In genomic region chr10:132096863-132097478, GRCh38 we compare ENCODE assay signal across 21 cellular contexts. TPM values are rescaled to one million over a fixed set of nuclear protein-coding genes. Genes with fewer than 3 reads are reported as not detected.
"Had no signal": no experiment of that assay in that cellular context is flagged by ENCODE, and none has a peak within 500 bp of the region (broad histone marks: within the 10 kb centered on the region; RNA-seq: fewer than 3 reads in every experiment).

No MANE protein-coding gene starts in this region.

- H3K4me1 Mint-ChIP-seq: WTC11 had no signal

- H3K36me3 Mint-ChIP-seq: immature natural killer cell; stimulated activated naive B cell treated with anti-CD40 and anti-IgM and Interleukin-4, amounts not matched to agents 10 μg/mL and 1 μg/mL and 100 μg/mL, for 72 hours had no signal

- H3K4me3 ChIP-seq: dorsolateral prefrontal cortex, sigmoid colon, smooth muscle cell, testis, vagina had no signal

- H3K4me1 ChIP-seq: sigmoid colon, testis, vagina had no signal

- H3K27ac Mint-ChIP-seq: activated naive CD4-positive, alpha-beta T cell treated with anti-CD3 and anti-CD28 coated beads, Interleukin-2, amount 50 U/mL, for 72 hours; effector memory CD8-positive, alpha-beta T cell; immature natural killer cell; nephron progenitor cell; stimulated activated naive B cell treated with anti-CD40 and anti-IgM and Interleukin-4, amounts not matched to agents 10 μg/mL and 1 μg/mL and 100 μg/mL, for 72 hours; T-helper 1 cell treated with Interleukin-12 subunit alpha and Interleukin-12 subunit beta and Interleukin-4 antibody, amounts not matched to agents 30 μg/mL and 1 μg/mL, for 36 hours; WTC11 had no signal

- H3K9me3 Mint-ChIP-seq: activated naive CD4-positive, alpha-beta T cell treated with anti-CD3 and anti-CD28 coated beads, Interleukin-2, amount 50 U/mL, for 72 hours; effector memory CD8-positive, alpha-beta T cell; immature natural killer cell; T-helper 1 cell treated with Interleukin-12 subunit alpha and Interleukin-12 subunit beta and Interleukin-4 antibody, amounts not matched to agents 30 μg/mL and 1 μg/mL, for 36 hours had no signal

- H3K36me3 ChIP-seq: sigmoid colon, vagina had no signal

- DNase-seq: activated CD4-positive, alpha-beta T cell treated with anti-CD3 and anti-CD28 coated beads, Interleukin-2, amount 50 U/mL, for 48 hours; central memory CD4-positive, alpha-beta T cell; effector memory CD8-positive, alpha-beta T cell; left ventricle myocardium superior; nephron progenitor cell; nucleus accumbens; sigmoid colon; stimulated activated naive B cell treated with anti-CD40 and anti-IgM and Interleukin-4, amounts not matched to agents 10 μg/mL and 1 μg/mL and 100 μg/mL, for 72 hours; T1000; testis; trophoblast cell had no signal

- H3K4me2 ChIP-seq: smooth muscle cell had no signal

- H3K9me3 ChIP-seq: sigmoid colon, testis, vagina had no signal

- FAIRE-seq: astrocyte, colon, endothelial cell of umbilical vein had no signal

- H3K27me3 ChIP-seq: dorsolateral prefrontal cortex, sigmoid colon, testis, vagina had no signal

- H3K4me3 Mint-ChIP-seq: effector memory CD8-positive, alpha-beta T cell; nephron progenitor cell; stimulated activated naive B cell treated with anti-CD40 and anti-IgM and Interleukin-4, amounts not matched to agents 10 μg/mL and 1 μg/mL and 100 μg/mL, for 72 hours; T-helper 1 cell treated with Interleukin-12 subunit alpha and Interleukin-12 subunit beta and Interleukin-4 antibody, amounts not matched to agents 30 μg/mL and 1 μg/mL, for 36 hours; WTC11 had no signal

- H3K27ac ChIP-seq: dorsolateral prefrontal cortex, sigmoid colon, testis, vagina had no signal

RNA-seq across cellular contexts. Expression of gene JAKMIP3, which starts 31.2 kb away (rescaled TPM):
- total RNA-seq: endothelial cell of umbilical vein, smooth muscle cell had no signal
- polyA plus RNA-seq: immature natural killer cell had no signal
